ENCODE assay signal across 1 cellular context in genomic region chr14:70655110-70655826, GRCh38.
TF ChIP-seq lines count a peak whose summit lies in the region.

No MANE protein-coding gene starts in this region.

TF ChIP-seq in H1, 55 proteins besides CTCF, POLR2A, EP300 and RAD21 (continued from another document):
- TF ChIP-seq TCF12 (IDR thresholded peaks at IDR 0.05; ENCODE audit: low read depth, low read length) (0 out of 2 replicates have a peak, but pooled peaks have one; percentile 2), E2F6 (IDR thresholded peaks at IDR 0.05) (0 out of 2 replicates have a peak, but pooled peaks have one; percentile 19), HDAC2 (IDR thresholded peaks at IDR 0.05; ENCODE audit: borderline replicate concordance in 1 of 2, low read depth in 2 of 2, low read length in 2 of 2) (peak in 1 of 2 experiments; percentile 54; a peak in 1 of 4 replicates), TEAD4 (IDR thresholded peaks at IDR 0.05; ENCODE audit: low read depth, low read length) (peak; percentile 74), ASH2L (IDR thresholded peaks at IDR 0.05; ENCODE audit: low read length) (peak; percentile 11), MAX (IDR thresholded peaks at IDR 0.05) (peak; percentile 41; the same call in 1 of the 2 replicates)
